ENCODE assay signal across 1 cellular context in genomic region chr4:39697740-39698423, GRCh38.
TF ChIP-seq lines count a peak whose summit lies in the region.

A gene with protein sequence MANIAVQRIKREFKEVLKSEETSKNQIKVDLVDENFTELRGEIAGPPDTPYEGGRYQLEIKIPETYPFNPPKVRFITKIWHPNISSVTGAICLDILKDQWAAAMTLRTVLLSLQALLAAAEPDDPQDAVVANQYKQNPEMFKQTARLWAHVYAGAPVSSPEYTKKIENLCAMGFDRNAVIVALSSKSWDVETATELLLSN (plus strand): TSS chr4:39698136. CDS start chr4:39698328, 192 bp downstream.

TF ChIP-seq in K562, 482 proteins besides CTCF, POLR2A, EP300 and RAD21 (continued from another document and continues in another):
- no peak for TF ChIP-seq ZNF449 (CRISPR knock-in tag; IDR thresholded peaks at IDR 0.05)
- no peak for TF ChIP-seq ADNP (tag; IDR thresholded peaks at IDR 0.05)
- TF ChIP-seq GTF2F1 (IDR thresholded peaks at IDR 0.05; ENCODE audit: low read depth, low read length), result no peak
- TF ChIP-seq, protein P1, sequence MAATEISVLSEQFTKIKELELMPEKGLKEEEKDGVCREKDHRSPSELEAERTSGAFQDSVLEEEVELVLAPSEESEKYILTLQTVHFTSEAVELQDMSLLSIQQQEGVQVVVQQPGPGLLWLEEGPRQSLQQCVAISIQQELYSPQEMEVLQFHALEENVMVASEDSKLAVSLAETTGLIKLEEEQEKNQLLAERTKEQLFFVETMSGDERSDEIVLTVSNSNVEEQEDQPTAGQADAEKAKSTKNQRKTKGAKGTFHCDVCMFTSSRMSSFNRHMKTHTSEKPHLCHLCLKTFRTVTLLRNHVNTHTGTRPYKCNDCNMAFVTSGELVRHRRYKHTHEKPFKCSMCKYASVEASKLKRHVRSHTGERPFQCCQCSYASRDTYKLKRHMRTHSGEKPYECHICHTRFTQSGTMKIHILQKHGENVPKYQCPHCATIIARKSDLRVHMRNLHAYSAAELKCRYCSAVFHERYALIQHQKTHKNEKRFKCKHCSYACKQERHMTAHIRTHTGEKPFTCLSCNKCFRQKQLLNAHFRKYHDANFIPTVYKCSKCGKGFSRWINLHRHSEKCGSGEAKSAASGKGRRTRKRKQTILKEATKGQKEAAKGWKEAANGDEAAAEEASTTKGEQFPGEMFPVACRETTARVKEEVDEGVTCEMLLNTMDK (IDR thresholded peaks at IDR 0.05; ENCODE audit: borderline replicate concordance, insufficient read depth, low read depth, low read length, poor library complexity, severe bottlenecking), result no peak
- TF ChIP-seq THRAP3 (IDR thresholded peaks at IDR 0.05; ENCODE audit: borderline replicate concordance), result no peak
- no peak for TF ChIP-seq STAT5A (IDR thresholded peaks at IDR 0.05; ENCODE audit: borderline replicate concordance, low read length)
- no peak for TF ChIP-seq ZNF778 (CRISPR knock-in tag; IDR thresholded peaks at IDR 0.05)
- TF ChIP-seq ZNF785 (CRISPR knock-in tag; IDR thresholded peaks at IDR 0.05), result no peak
- TF ChIP-seq, protein P2, sequence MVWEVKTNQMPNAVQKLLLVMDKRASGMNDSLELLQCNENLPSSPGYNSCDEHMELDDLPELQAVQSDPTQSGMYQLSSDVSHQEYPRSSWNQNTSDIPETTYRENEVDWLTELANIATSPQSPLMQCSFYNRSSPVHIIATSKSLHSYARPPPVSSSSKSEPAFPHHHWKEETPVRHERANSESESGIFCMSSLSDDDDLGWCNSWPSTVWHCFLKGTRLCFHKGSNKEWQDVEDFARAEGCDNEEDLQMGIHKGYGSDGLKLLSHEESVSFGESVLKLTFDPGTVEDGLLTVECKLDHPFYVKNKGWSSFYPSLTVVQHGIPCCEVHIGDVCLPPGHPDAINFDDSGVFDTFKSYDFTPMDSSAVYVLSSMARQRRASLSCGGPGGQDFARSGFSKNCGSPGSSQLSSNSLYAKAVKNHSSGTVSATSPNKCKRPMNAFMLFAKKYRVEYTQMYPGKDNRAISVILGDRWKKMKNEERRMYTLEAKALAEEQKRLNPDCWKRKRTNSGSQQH (CRISPR knock-in tag; IDR thresholded peaks at IDR 0.05), result no peak
- TF ChIP-seq CHCHD3 (CRISPR knock-in tag; IDR thresholded peaks at IDR 0.05), result no peak
- TF ChIP-seq, protein P3, sequence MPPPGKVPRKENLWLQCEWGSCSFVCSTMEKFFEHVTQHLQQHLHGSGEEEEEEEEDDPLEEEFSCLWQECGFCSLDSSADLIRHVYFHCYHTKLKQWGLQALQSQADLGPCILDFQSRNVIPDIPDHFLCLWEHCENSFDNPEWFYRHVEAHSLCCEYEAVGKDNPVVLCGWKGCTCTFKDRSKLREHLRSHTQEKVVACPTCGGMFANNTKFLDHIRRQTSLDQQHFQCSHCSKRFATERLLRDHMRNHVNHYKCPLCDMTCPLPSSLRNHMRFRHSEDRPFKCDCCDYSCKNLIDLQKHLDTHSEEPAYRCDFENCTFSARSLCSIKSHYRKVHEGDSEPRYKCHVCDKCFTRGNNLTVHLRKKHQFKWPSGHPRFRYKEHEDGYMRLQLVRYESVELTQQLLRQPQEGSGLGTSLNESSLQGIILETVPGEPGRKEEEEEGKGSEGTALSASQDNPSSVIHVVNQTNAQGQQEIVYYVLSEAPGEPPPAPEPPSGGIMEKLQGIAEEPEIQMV (tag; conservative IDR thresholded peaks at IDR 0.05; ENCODE audit: low read depth), result no peak
- TF ChIP-seq POLR3G (IDR thresholded peaks at IDR 0.05; ENCODE audit: extremely low read depth, insufficient read length, insufficient replicate concordance), result no peak
- TF ChIP-seq NCOA4 (IDR thresholded peaks at IDR 0.05; ENCODE audit: partially characterized antibody), result no peak
- no peak for TF ChIP-seq EHMT2 (IDR thresholded peaks at IDR 0.05)
- TF ChIP-seq, protein P4, sequence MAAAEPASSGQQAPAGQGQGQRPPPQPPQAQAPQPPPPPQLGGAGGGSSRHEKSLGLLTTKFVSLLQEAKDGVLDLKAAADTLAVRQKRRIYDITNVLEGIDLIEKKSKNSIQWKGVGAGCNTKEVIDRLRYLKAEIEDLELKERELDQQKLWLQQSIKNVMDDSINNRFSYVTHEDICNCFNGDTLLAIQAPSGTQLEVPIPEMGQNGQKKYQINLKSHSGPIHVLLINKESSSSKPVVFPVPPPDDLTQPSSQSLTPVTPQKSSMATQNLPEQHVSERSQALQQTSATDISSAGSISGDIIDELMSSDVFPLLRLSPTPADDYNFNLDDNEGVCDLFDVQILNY (CRISPR knock-in tag; IDR thresholded peaks at IDR 0.05), result no peak
- TF ChIP-seq PTRF (tag; IDR thresholded peaks at IDR 0.05), result no peak
- no peak for TF ChIP-seq ZNF76 (CRISPR knock-in tag; IDR thresholded peaks at IDR 0.05; ENCODE audit: borderline replicate concordance)
- TF ChIP-seq ZSCAN32 (CRISPR knock-in tag; IDR thresholded peaks at IDR 0.05), result no peak
- no peak for TF ChIP-seq ZC3H8 (IDR thresholded peaks at IDR 0.05)
- no peak for TF ChIP-seq LEF1 (IDR thresholded peaks at IDR 0.05)
- no peak for TF ChIP-seq RNF2 (IDR thresholded peaks at IDR 0.05)
- peak; percentile 36 for TF ChIP-seq FIP1L1 (IDR thresholded peaks at IDR 0.05; ENCODE audit: low read depth, low read length, poor library complexity, severe bottlenecking)
- TF ChIP-seq POLR2AphosphoS5 (IDR thresholded peaks at IDR 0.05; ENCODE audit: control insufficient read depth, insufficient read depth, low read depth, low read length), result peak; percentile 77
- no peak for TF ChIP-seq FOXJ3 (CRISPR knock-in tag; IDR thresholded peaks at IDR 0.05)
- no peak for TF ChIP-seq ZKSCAN3 (CRISPR knock-in tag; IDR thresholded peaks at IDR 0.05)
- peak; percentile 19 for TF ChIP-seq PHF20 (IDR thresholded peaks at IDR 0.05; ENCODE audit: partially characterized antibody)
- TF ChIP-seq CBX1 (IDR thresholded peaks at IDR 0.05; ENCODE audit: low read depth), result 0 out of 2 replicates have a peak, but pooled peaks have one; percentile 52
- TF ChIP-seq, protein P5, sequence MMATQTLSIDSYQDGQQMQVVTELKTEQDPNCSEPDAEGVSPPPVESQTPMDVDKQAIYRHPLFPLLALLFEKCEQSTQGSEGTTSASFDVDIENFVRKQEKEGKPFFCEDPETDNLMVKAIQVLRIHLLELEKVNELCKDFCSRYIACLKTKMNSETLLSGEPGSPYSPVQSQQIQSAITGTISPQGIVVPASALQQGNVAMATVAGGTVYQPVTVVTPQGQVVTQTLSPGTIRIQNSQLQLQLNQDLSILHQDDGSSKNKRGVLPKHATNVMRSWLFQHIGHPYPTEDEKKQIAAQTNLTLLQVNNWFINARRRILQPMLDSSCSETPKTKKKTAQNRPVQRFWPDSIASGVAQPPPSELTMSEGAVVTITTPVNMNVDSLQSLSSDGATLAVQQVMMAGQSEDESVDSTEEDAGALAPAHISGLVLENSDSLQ (IDR thresholded peaks at IDR 0.05), result no peak
- no peak for TF ChIP-seq SETDB1 (IDR thresholded peaks at IDR 0.05; ENCODE audit: low read length)
- TF ChIP-seq KHSRP (IDR thresholded peaks at IDR 0.05), result no peak
- TF ChIP-seq NFE2L1 (tag; IDR thresholded peaks at IDR 0.05; ENCODE audit: borderline replicate concordance, low read depth), result no peak
- TF ChIP-seq ZNF79 (CRISPR knock-in tag; IDR thresholded peaks at IDR 0.05; ENCODE audit: low read depth), result no peak
- TF ChIP-seq ARID1B (IDR thresholded peaks at IDR 0.05), result peak; percentile 28; the same call in 1 of the 2 replicates
- TF ChIP-seq, protein P6, sequence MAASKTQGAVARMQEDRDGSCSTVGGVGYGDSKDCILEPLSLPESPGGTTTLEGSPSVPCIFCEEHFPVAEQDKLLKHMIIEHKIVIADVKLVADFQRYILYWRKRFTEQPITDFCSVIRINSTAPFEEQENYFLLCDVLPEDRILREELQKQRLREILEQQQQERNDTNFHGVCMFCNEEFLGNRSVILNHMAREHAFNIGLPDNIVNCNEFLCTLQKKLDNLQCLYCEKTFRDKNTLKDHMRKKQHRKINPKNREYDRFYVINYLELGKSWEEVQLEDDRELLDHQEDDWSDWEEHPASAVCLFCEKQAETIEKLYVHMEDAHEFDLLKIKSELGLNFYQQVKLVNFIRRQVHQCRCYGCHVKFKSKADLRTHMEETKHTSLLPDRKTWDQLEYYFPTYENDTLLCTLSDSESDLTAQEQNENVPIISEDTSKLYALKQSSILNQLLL (CRISPR knock-in tag; IDR thresholded peaks at IDR 0.05; ENCODE audit: borderline replicate concordance), result no peak
- TF ChIP-seq ZFP91 (CRISPR knock-in tag; IDR thresholded peaks at IDR 0.05), result no peak
- TF ChIP-seq NEUROD1 (IDR thresholded peaks at IDR 0.05; ENCODE audit: borderline replicate concordance, low read depth, low read length, partially characterized antibody), result peak; percentile 19
- TF ChIP-seq GABPA (tag; conservative IDR thresholded peaks at IDR 0.05; ENCODE audit: low read depth), result 0 out of 2 replicates have a peak, but pooled peaks have one; percentile 28
- no peak for TF ChIP-seq XRCC4 (IDR thresholded peaks at IDR 0.05; ENCODE audit: extremely low read depth, insufficient read depth, insufficient read length)
- peak; percentile 98 for TF ChIP-seq VEZF1 (CRISPR knock-in tag; IDR thresholded peaks at IDR 0.05)
- TF ChIP-seq ARID2 (IDR thresholded peaks at IDR 0.05), result no peak
- TF ChIP-seq ZNF347 (CRISPR knock-in tag; IDR thresholded peaks at IDR 0.05; ENCODE audit: low read depth), result no peak
- peak; percentile 49; the same call in 1 of the 2 replicates for TF ChIP-seq SIN3B (IDR thresholded peaks at IDR 0.05; ENCODE audit: low read depth)
- no peak for TF ChIP-seq MTA3 (IDR thresholded peaks at IDR 0.05; ENCODE audit: borderline replicate concordance)
- no peak for TF ChIP-seq ETS2 (tag; IDR thresholded peaks at IDR 0.05; ENCODE audit: borderline replicate concordance, poor library complexity, severe bottlenecking)
- no peak for TF ChIP-seq GATA2 (CRISPR knock-in tag; IDR thresholded peaks at IDR 0.05)
- no peak for TF ChIP-seq ZNF3 (CRISPR knock-in tag; IDR thresholded peaks at IDR 0.05)
- TF ChIP-seq, protein P7, sequence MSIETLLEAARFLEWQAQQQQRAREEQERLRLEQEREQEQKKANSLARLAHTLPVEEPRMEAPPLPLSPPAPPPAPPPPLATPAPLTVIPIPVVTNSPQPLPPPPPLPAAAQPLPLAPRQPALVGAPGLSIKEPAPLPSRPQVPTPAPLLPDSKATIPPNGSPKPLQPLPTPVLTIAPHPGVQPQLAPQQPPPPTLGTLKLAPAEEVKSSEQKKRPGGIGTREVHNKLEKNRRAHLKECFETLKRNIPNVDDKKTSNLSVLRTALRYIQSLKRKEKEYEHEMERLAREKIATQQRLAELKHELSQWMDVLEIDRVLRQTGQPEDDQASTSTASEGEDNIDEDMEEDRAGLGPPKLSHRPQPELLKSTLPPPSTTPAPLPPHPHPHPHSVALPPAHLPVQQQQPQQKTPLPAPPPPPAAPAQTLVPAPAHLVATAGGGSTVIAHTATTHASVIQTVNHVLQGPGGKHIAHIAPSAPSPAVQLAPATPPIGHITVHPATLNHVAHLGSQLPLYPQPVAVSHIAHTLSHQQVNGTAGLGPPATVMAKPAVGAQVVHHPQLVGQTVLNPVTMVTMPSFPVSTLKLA (conservative IDR thresholded peaks at IDR 0.05), result peak in 1 of 2 experiments; percentile 77; a peak in 3 of 4 replicates
- TF ChIP-seq ZSCAN29 (IDR thresholded peaks at IDR 0.05), result 0 out of 2 replicates have a peak, but pooled peaks have one; percentile 17
- no peak for TF ChIP-seq TAL1 (IDR thresholded peaks at IDR 0.05)
- 0 out of 2 replicates have a peak, but pooled peaks have one; percentile 30 for TF ChIP-seq KDM2B (CRISPR knock-in tag; IDR thresholded peaks at IDR 0.05)
- TF ChIP-seq, protein P8, sequence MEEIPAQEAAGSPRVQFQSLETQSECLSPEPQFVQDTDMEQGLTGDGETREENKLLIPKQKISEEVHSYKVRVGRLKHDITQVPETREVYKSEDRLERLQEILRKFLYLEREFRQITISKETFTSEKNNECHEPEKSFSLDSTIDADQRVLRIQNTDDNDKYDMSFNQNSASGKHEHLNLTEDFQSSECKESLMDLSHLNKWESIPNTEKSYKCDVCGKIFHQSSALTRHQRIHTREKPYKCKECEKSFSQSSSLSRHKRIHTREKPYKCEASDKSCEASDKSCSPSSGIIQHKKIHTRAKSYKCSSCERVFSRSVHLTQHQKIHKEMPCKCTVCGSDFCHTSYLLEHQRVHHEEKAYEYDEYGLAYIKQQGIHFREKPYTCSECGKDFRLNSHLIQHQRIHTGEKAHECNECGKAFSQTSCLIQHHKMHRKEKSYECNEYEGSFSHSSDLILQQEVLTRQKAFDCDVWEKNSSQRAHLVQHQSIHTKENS (CRISPR knock-in tag; IDR thresholded peaks at IDR 0.05), result no peak
- TF ChIP-seq CBX5 (IDR thresholded peaks at IDR 0.05; ENCODE audit: borderline replicate concordance, low read depth), result no peak
- no peak for TF ChIP-seq CBFB (CRISPR knock-in tag; IDR thresholded peaks at IDR 0.05)
- TF ChIP-seq CAMTA2 (CRISPR knock-in tag; conservative IDR thresholded peaks at IDR 0.05), result no peak
- TF ChIP-seq FOSL1 (tag; conservative IDR thresholded peaks at IDR 0.05), result no peak; the same call in 1 of the 2 replicates
